ENCODE assay signal across 9 cellular contexts in genomic region chr1:145128673-145129469, GRCh38. TPM values are rescaled to one million over a fixed set of nuclear protein-coding genes. Genes with fewer than 3 reads are reported as not detected.
DNase-seq lines count a peak whose midpoint lies in the region; ATAC-seq and TF ChIP-seq lines count a peak whose summit lies in the region.
"Not testable (repeated sequence)": the region's sequence is repeated elsewhere in the genome, so short reads cannot be mapped to it uniquely, and the experiment has no call there.
"Had no signal": no experiment of that assay in that cellular context is flagged by ENCODE, and none has a peak within 500 bp of the region (broad histone marks: within the 10 kb centered on the region; RNA-seq: fewer than 3 reads in every experiment).

No MANE protein-coding gene starts in this region.

- not testable (repeated sequence) for H3K9ac ChIP-seq in endodermal cell (ENCODE audit: extremely low read depth, low read length, poor library complexity, severe bottlenecking)

- H3K4me3 Mint-ChIP-seq in endodermal cell = not testable (repeated sequence)

- not testable (repeated sequence) for H3K27ac Mint-ChIP-seq in endodermal cell

- DNase-seq in EH (ENCODE audit: low read depth) = peak; percentile 2
- DNase-seq in HS-5 (ENCODE audit: low read depth) = peak; percentile 14
- DNase-seq in activated CD4-positive, alpha-beta T cell treated with anti-CD3 and anti-CD28 coated beads for 48 hours = peak; percentile 2
- peak; percentile 77 for DNase-seq in endodermal cell
- peak; percentile 27 for DNase-seq in Right ventricle myocardium inferior (ENCODE audit: missing footprints)
- DNase-seq in left kidney (ENCODE audit: low read depth, low spot score) = peak; percentile 0
- DNase-seq in psoas muscle = peak; percentile 9 to 35

- not testable (repeated sequence) for H3K27me3 ChIP-seq in endodermal cell (ENCODE audit: control insufficient read depth, insufficient read depth, low read length, poor library complexity, severe bottlenecking); psoas muscle (ENCODE audit: insufficient read depth in 3 of 3, low read length in 2 of 3)

- H3K36me3 ChIP-seq in endodermal cell (ENCODE audit: control insufficient read depth, insufficient read depth, low read length); psoas muscle (ENCODE audit: insufficient read depth in 1 of 2, low read depth in 1 of 2): not testable (repeated sequence)

- H3K9me3 ChIP-seq in endodermal cell (ENCODE audit: control insufficient read depth, low read length); psoas muscle: not testable (repeated sequence)

- H3K27me3 Mint-ChIP-seq in endodermal cell (ENCODE audit: insufficient read depth) = not testable (repeated sequence)

- H3K4me1 ChIP-seq in endodermal cell (ENCODE audit: control insufficient read depth, insufficient read depth, low read length); psoas muscle: not testable (repeated sequence)

- not testable (repeated sequence) for TF ChIP-seq CTCF in endodermal cell (conservative IDR thresholded peaks at IDR 0.05); psoas muscle (IDR thresholded peaks at IDR 0.05)

- 78 to 84% methylated on average over 7 to 12 of the region's 14 CpGs for WGBS in endodermal cell (ENCODE audit: insufficient coverage in 1 of 2, insufficient read length in 1 of 2), 2 experiments
- WGBS in psoas muscle, 3 donors = 45 to 63% (median 57%) methylated on average over 12 to 13 of the region's 14 CpGs

- not testable (repeated sequence) for H3K27ac ChIP-seq in endodermal cell (ENCODE audit: low read depth, low read length); psoas muscle

- not testable (repeated sequence) for H3K9me3 Mint-ChIP-seq in endodermal cell

- H3K4me3 ChIP-seq in endodermal cell (ENCODE audit: low read length); psoas muscle: not testable (repeated sequence)

- H3K36me3 Mint-ChIP-seq in endodermal cell (ENCODE audit: low read depth) = not testable (repeated sequence)

- intact Hi-C loops in Right ventricle myocardium inferior (cut with DNase I); psoas muscle (cut with DNase I): not testable (repeated sequence)

- ATAC-seq in Right ventricle myocardium inferior (peak; percentile 64), psoas muscle (peak in 2 of 4 donors; percentile 39 to 64)

- H3K4me1 Mint-ChIP-seq in endodermal cell = not testable (repeated sequence)

RNA-seq across cellular contexts. Expression of gene FAM72D, which starts 33.1 kb away (rescaled TPM):
- total RNA-seq in endodermal cell (1 to 10 TPM; 4.1 to 9.4 TPM), Right ventricle myocardium inferior (not detected), psoas muscle (not detected)
- polyA plus RNA-seq in endodermal cell (2013, experiment 1 of 2) = 15.5 TPM
- 14.2 TPM for polyA plus RNA-seq in endodermal cell (2013, experiment 2 of 2)
- under 1 TPM in 2 of 3 donors, not detected in 1; 0.03 to 0.05 TPM for polyA plus RNA-seq in psoas muscle
- total RNA-seq: myocyte had no signal
- polyA plus RNA-seq: CD8-positive, alpha-beta memory T cell had no signal

RNA-seq across cellular contexts. Expression of gene SRGAP2B, which starts 33.7 kb away (rescaled TPM):
- total RNA-seq in endodermal cell (10 to 100 TPM; 61.2 to 82.0 TPM), Right ventricle myocardium inferior (11.3 TPM), psoas muscle (10 to 100 TPM in 1 of 4 donors, 1 to 10 TPM in 3; 3.8 to 12.5 (median 6.3) TPM)
- 51.3 TPM for polyA plus RNA-seq in endodermal cell (2013, experiment 1 of 2)
- polyA plus RNA-seq in endodermal cell (2013, experiment 2 of 2) = 54.1 TPM
- polyA plus RNA-seq in psoas muscle = 1 to 10 TPM; 2.3 to 2.7 (median 2.5) TPM

Comparison
In these comparisons a context has a peak if more than half of its experiments do, and no peak if none do; other contexts are left out.
1. DNase-seq: peak in every context shown above with its lines; median percentile 77 in endodermal cell; 27 in Right ventricle myocardium inferior; 22 in psoas muscle; 14 in HS-5; 2 in EH; 2 in activated CD4-positive, alpha-beta T cell treated with anti-CD3 and anti-CD28 coated beads for 48 hours; 0 in left kidney.